Comparison of ENCODE assay signal across 12 cellular contexts in genomic region chr4:24599275-24599674, GRCh38. TPM values are rescaled to one million over a fixed set of nuclear protein-coding genes. Genes with fewer than 3 reads are reported as not detected.
DNase-seq lines count a peak whose midpoint lies in the region; ATAC-seq and TF ChIP-seq lines count a peak whose summit lies in the region.
"Had no signal": no experiment of that assay in that cellular context is flagged by ENCODE, and none has a peak within 500 bp of the region (broad histone marks: within the 10 kb centered on the region; RNA-seq: fewer than 3 reads in every experiment).

No MANE protein-coding gene starts in this region.

- H3K4me3 ChIP-seq in body of pancreas = no peak overlapping the region
- H3K4me3 ChIP-seq in mucosa of descending colon = no peak overlapping the region
- H3K4me3 ChIP-seq in testis = peak overlapping the region; percentile 29 to 34
- H3K4me3 ChIP-seq: GM23338 had no signal

- ATAC-seq in body of pancreas (no peak), mucosa of descending colon (no peak)
- ATAC-seq: GM23338 had no signal

- DNase-seq in body of pancreas = no peak
- DNase-seq in mucosa of descending colon = peak in 2 of 3 donors; percentile 41 to 57
- no peak for DNase-seq in testis
- no peak for DNase-seq in NCI-H128 (lab: John Stamatoyannopoulos, UW; ENCODE audit: unreplicated experiment)
- DNase-seq in DMS153 (lab: John Stamatoyannopoulos, UW) = no peak
- no peak for DNase-seq in NCI-H2227 treated with DMSO at 0.1 percent for 48 hours (lab: John Stamatoyannopoulos, UW)
- DNase-seq: BE2C; CD8-positive, alpha-beta memory T cell; H7; IMR-90 had no signal

- peaks cover 41% of the 10 kb centered on the region for H3K4me1 ChIP-seq in body of pancreas
- H3K4me1 ChIP-seq in mucosa of descending colon (ENCODE audit: low read depth) = peaks cover 4% of the 10 kb centered on the region
- H3K4me1 ChIP-seq in testis = no peaks in the 10 kb centered on the region
- H3K4me1 ChIP-seq: BE2C had no signal

- TF ChIP-seq POLR2A in body of pancreas (IDR thresholded peaks at IDR 0.05) = no peak
- TF ChIP-seq POLR2A in testis (IDR thresholded peaks at IDR 0.05) = no peak

- H3K36me3 ChIP-seq in body of pancreas (replicated peaks in 1 of 2; ENCODE audit: insufficient read depth in 1 of 2, low read depth in 2 of 2) = no peaks in the 10 kb centered on the region
- no peaks in the 10 kb centered on the region for H3K36me3 ChIP-seq in mucosa of descending colon (ENCODE audit: low read depth)
- no peaks in the 10 kb centered on the region for H3K36me3 ChIP-seq in testis (ENCODE audit: low read depth, missing control alignments)
- H3K36me3 ChIP-seq: BE2C had no signal

- 91 to 93% methylated on average over 11 to 14 of the region's 22 CpGs for WGBS in body of pancreas, 2 donors
- 79 to 86% methylated on average over 16 to 22 of the region's 22 CpGs for WGBS in testis, 2 donors

- H3K27ac ChIP-seq in C4-2B (peak overlapping the region; percentile 82), body of pancreas (peak overlapping the region; percentile 25 to 93 (median 86)), testis (no peak overlapping the region)

- intact Hi-C loops in body of pancreas (cut with DNase I) = no loop called here
- intact Hi-C loops in mucosa of descending colon (cut with DNase I, micrococcal nuclease) = no loop called here
- intact Hi-C loops in testis (cut with DNase I; ENCODE audit: low total_unique reads) = no loop called here

- H3K27me3 ChIP-seq in body of pancreas = no peaks in the 10 kb centered on the region
- no peaks in the 10 kb centered on the region for H3K27me3 ChIP-seq in testis

- no peaks in the 10 kb centered on the region for H3K9me3 ChIP-seq in body of pancreas
- no peaks in the 10 kb centered on the region for H3K9me3 ChIP-seq in mucosa of descending colon
- no peaks in the 10 kb centered on the region for H3K9me3 ChIP-seq in testis
- H3K9me3 ChIP-seq: BE2C had no signal

- no peak for TF ChIP-seq CTCF in C4-2B (conservative IDR thresholded peaks at IDR 0.05)
- no peak for TF ChIP-seq CTCF in body of pancreas (IDR thresholded peaks at IDR 0.05)
- no peak for TF ChIP-seq CTCF in mucosa of descending colon (IDR thresholded peaks at IDR 0.05)
- TF ChIP-seq CTCF in testis (IDR thresholded peaks at IDR 0.05) = no peak

RNA-seq across cellular contexts. Expression of gene DHX15, which starts 14.9 kb away (rescaled TPM):
- total RNA-seq in body of pancreas (100 to 1,000 TPM in 1 of 2 donors, 10 to 100 TPM in 1; 83.7 to 104 TPM), mucosa of descending colon (100 to 1,000 TPM; 118 to 136 (median 135) TPM), testis (100 to 1,000 TPM; 123 to 136 TPM)
- polyA plus RNA-seq in testis (ENCODE audit: insufficient read depth, low read depth, low replicate concordance) = 84.1 TPM

Comparison
In these comparisons a context has a peak if more than half of its experiments do, and no peak if none do; other contexts are left out.
1. H3K27ac ChIP-seq: peak in C4-2B (single experiment) and body of pancreas (4 of 4); none in testis (0 of 2).
2. DNase-seq: peak in mucosa of descending colon (2 of 3); none in body of pancreas (0 of 4), testis (single experiment), NCI-H128 (single experiment), DMS153 (single experiment) and NCI-H2227 treated with DMSO at 0.1 percent for 48 hours (single experiment).
3. H3K4me3 ChIP-seq: peak in testis (2 of 2); none in body of pancreas (0 of 2) and mucosa of descending colon (single experiment).